Comparison of ENCODE assay signal across 2 cellular contexts in genomic region chr11:68076371-68077042, GRCh38.
TF ChIP-seq lines count a peak whose summit lies in the region.

No MANE protein-coding gene starts in this region.

TF ChIP-seq in A549, 52 proteins besides CTCF, POLR2A, EP300 and RAD21:
- no peak for TF ChIP-seq NFE2L2 (conservative IDR thresholded peaks at IDR 0.05; ENCODE audit: low read length)
- TF ChIP-seq ESRRA (IDR thresholded peaks at IDR 0.05; ENCODE audit: borderline replicate concordance, low read length), result no peak
- TF ChIP-seq ZC3H11A (IDR thresholded peaks at IDR 0.05), result no peak
- no peak for TF ChIP-seq TFCP2L1 (CRISPR knock-in tag; IDR thresholded peaks at IDR 0.05)
- no peak for TF ChIP-seq BHLHE40 (IDR thresholded peaks at IDR 0.05; ENCODE audit: low read depth, low read length)
- no peak for TF ChIP-seq FOSL2 (IDR thresholded peaks at IDR 0.05)
- TF ChIP-seq FOSL2 (CRISPR knock-in tag; IDR thresholded peaks at IDR 0.05), result no peak
- TF ChIP-seq MAFK (IDR thresholded peaks at IDR 0.05; ENCODE audit: partially characterized antibody), result no peak
- TF ChIP-seq EHF (CRISPR knock-in tag; IDR thresholded peaks at IDR 0.05), result no peak
- TF ChIP-seq SMC3 (IDR thresholded peaks at IDR 0.05), result no peak
- no peak for TF ChIP-seq BCL3 (IDR thresholded peaks at IDR 0.05)
- no peak for TF ChIP-seq MAZ (IDR thresholded peaks at IDR 0.05; ENCODE audit: borderline replicate concordance, low read depth, low read length)
- TF ChIP-seq MYC (IDR thresholded peaks at IDR 0.05; ENCODE audit: borderline replicate concordance, low read length), result no peak
- TF ChIP-seq PBX3 (IDR thresholded peaks at IDR 0.05), result no peak
- no peak for TF ChIP-seq CEBPB (IDR thresholded peaks at IDR 0.05)
- no peak for TF ChIP-seq HEYL (CRISPR knock-in tag; IDR thresholded peaks at IDR 0.05)
- TF ChIP-seq JUN (IDR thresholded peaks at IDR 0.05), result no peak

TF ChIP-seq in GM12878, 131 proteins besides CTCF, POLR2A, EP300 and RAD21:
- TF ChIP-seq ZNF207 (IDR thresholded peaks at IDR 0.05; ENCODE audit: borderline replicate concordance) (no peak), BCL11A (IDR thresholded peaks at IDR 0.05; ENCODE audit: low read depth, low read length) (no peak), ATF7 (IDR thresholded peaks at IDR 0.05; ENCODE audit: low read depth) (no peak), HDAC6 (IDR thresholded peaks at IDR 0.05; ENCODE audit: unreplicated experiment) (no peak), HDGF (IDR thresholded peaks at IDR 0.05) (no peak), CUX1 (IDR thresholded peaks at IDR 0.05; ENCODE audit: insufficient replicate concordance, low read depth, low read length) (no peak), RUNX3 (IDR thresholded peaks at IDR 0.05; ENCODE audit: low read length) (no peak), ZNF217 (IDR thresholded peaks at IDR 0.05) (no peak), SIN3A (IDR thresholded peaks at IDR 0.05; ENCODE audit: low read depth, low read length) (no peak)
- TF ChIP-seq, protein P1, sequence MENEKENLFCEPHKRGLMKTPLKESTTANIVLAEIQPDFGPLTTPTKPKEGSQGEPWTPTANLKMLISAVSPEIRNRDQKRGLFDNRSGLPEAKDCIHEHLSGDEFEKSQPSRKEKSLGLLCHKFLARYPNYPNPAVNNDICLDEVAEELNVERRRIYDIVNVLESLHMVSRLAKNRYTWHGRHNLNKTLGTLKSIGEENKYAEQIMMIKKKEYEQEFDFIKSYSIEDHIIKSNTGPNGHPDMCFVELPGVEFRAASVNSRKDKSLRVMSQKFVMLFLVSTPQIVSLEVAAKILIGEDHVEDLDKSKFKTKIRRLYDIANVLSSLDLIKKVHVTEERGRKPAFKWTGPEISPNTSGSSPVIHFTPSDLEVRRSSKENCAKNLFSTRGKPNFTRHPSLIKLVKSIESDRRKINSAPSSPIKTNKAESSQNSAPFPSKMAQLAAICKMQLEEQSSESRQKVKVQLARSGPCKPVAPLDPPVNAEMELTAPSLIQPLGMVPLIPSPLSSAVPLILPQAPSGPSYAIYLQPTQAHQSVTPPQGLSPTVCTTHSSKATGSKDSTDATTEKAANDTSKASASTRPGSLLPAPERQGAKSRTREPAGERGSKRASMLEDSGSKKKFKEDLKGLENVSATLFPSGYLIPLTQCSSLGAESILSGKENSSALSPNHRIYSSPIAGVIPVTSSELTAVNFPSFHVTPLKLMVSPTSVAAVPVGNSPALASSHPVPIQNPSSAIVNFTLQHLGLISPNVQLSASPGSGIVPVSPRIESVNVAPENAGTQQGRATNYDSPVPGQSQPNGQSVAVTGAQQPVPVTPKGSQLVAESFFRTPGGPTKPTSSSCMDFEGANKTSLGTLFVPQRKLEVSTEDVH (IDR thresholded peaks at IDR 0.05; ENCODE audit: low read depth, partially characterized antibody), result no peak
- TF ChIP-seq, protein P2, sequence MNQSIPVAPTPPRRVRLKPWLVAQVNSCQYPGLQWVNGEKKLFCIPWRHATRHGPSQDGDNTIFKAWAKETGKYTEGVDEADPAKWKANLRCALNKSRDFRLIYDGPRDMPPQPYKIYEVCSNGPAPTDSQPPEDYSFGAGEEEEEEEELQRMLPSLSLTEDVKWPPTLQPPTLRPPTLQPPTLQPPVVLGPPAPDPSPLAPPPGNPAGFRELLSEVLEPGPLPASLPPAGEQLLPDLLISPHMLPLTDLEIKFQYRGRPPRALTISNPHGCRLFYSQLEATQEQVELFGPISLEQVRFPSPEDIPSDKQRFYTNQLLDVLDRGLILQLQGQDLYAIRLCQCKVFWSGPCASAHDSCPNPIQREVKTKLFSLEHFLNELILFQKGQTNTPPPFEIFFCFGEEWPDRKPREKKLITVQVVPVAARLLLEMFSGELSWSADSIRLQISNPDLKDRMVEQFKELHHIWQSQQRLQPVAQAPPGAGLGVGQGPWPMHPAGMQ (IDR thresholded peaks at IDR 0.05; ENCODE audit: borderline replicate concordance), result no peak
